ENCODE assay signal across 20 cellular contexts in genomic region chr5:79756102-79756501, GRCh38.
DNase-seq lines count a peak whose midpoint lies in the region; ATAC-seq and TF ChIP-seq lines count a peak whose summit lies in the region.
"Had no signal": no experiment of that assay in that cellular context is flagged by ENCODE, and none has a peak within 500 bp of the region (broad histone marks: within the 10 kb centered on the region; RNA-seq: fewer than 3 reads in every experiment).

No MANE protein-coding gene starts in this region.

- no peaks in the 10 kb centered on the region for H4K20me1 ChIP-seq in GM23338 (replicated peaks; ENCODE audit: insufficient read depth)

- H3K4me3 Mint-ChIP-seq in GM23338: no peak overlapping the region
- H3K4me3 Mint-ChIP-seq: CD4-positive, alpha-beta T cell had no signal

- intact Hi-C loops in left ventricle myocardium inferior (cut with micrococcal nuclease): no loop called here
- intact Hi-C loops in left ventricle myocardium superior (cut with micrococcal nuclease): no loop called here
- intact Hi-C loops in esophagus muscularis mucosa (cut with DNase I): no loop called here

- TF ChIP-seq CTCF in left ventricle myocardium inferior (IDR thresholded peaks at IDR 0.05; ENCODE audit: borderline replicate concordance) (no peak), GM23338 (conservative IDR thresholded peaks at IDR 0.05; ENCODE audit: low read depth in 2 of 2) (no peak), esophagus muscularis mucosa (IDR thresholded peaks at IDR 0.05) (no peak)

- TF ChIP-seq EP300 in esophagus muscularis mucosa (IDR thresholded peaks at IDR 0.05): no peak

- H3K27me3 ChIP-seq in left ventricle myocardium inferior (ENCODE audit: low read depth): no peaks in the 10 kb centered on the region
- H3K27me3 ChIP-seq in GM23338 (ENCODE audit: insufficient read depth): no peaks in the 10 kb centered on the region
- no peaks in the 10 kb centered on the region for H3K27me3 ChIP-seq in SJCRH30
- H3K27me3 ChIP-seq in esophagus muscularis mucosa: no peaks in the 10 kb centered on the region
- H3K27me3 ChIP-seq: MG63 had no signal

- H3K4me2 ChIP-seq in GM23338: no peak overlapping the region

- peaks cover 2% of the 10 kb centered on the region for H3K27me3 Mint-ChIP-seq in GM23338 (ENCODE audit: insufficient read depth, low read depth, poor library complexity)

- H3K36me3 ChIP-seq in left ventricle myocardium inferior (peaks cover 53% of the 10 kb centered on the region), GM23338 (ENCODE audit: insufficient read depth) (no peaks in the 10 kb centered on the region), SJCRH30 (no peaks in the 10 kb centered on the region), esophagus muscularis mucosa (peaks cover 0 to 45% (median 7%) of the 10 kb centered on the region in 4 donors)
- H3K36me3 ChIP-seq: MG63, SJSA1 had no signal

- no peaks in the 10 kb centered on the region for H3K9me3 ChIP-seq in left ventricle myocardium inferior (replicated peaks)
- H3K9me3 ChIP-seq in SJCRH30 (replicated peaks): peaks cover 3% of the 10 kb centered on the region; the same call in 1 of the 2 replicates
- no peaks in the 10 kb centered on the region for H3K9me3 ChIP-seq in esophagus muscularis mucosa
- H3K9me3 ChIP-seq: MG63, SJSA1 had no signal

- no peak overlapping the region for H3K27ac Mint-ChIP-seq in GM23338
- H3K27ac Mint-ChIP-seq: CD4-positive, alpha-beta T cell had no signal

- no peaks in the 10 kb centered on the region for H3F3A ChIP-seq in GM23338 (replicated peaks; ENCODE audit: low read depth)

- H3K9me3 Mint-ChIP-seq in GM23338: no peaks in the 10 kb centered on the region
- H3K9me3 Mint-ChIP-seq: CD4-positive, alpha-beta T cell had no signal

- H3K27ac ChIP-seq in left ventricle myocardium inferior (replicated peaks) (peak overlapping the region; percentile 13), GM23338 (ENCODE audit: low read depth) (no peak overlapping the region), SJCRH30 (no peak overlapping the region), esophagus muscularis mucosa (replicated peaks in 1 of 4) (no peak overlapping the region)
- H3K27ac ChIP-seq: GM23248, SJSA1 had no signal

- peaks cover 11% of the 10 kb centered on the region for H3K4me1 ChIP-seq in left ventricle myocardium inferior
- peaks cover 6% of the 10 kb centered on the region for H3K4me1 ChIP-seq in GM23338 (ENCODE audit: insufficient read depth)
- H3K4me1 ChIP-seq in SJCRH30: no peaks in the 10 kb centered on the region
- no peaks in the 10 kb centered on the region for H3K4me1 ChIP-seq in esophagus muscularis mucosa
- H3K4me1 ChIP-seq: SJSA1 had no signal

- TF ChIP-seq POLR2A in esophagus muscularis mucosa (IDR thresholded peaks at IDR 0.05; ENCODE audit: low read depth): no peak

- 78% methylated on average over 4 of the region's 4 CpGs for WGBS in esophagus muscularis mucosa

- H2AFZ ChIP-seq in GM23338: 0 out of 2 replicates have a peak overlapping the region, but pooled peaks have one; percentile 53
- H2AFZ ChIP-seq: GM23248 had no signal

- H3K79me2 ChIP-seq in GM23338 (replicated peaks; ENCODE audit: insufficient read depth): no peaks in the 10 kb centered on the region

- ATAC-seq in left ventricle myocardium superior (no peak), GM23338 (no peak)

- peaks cover 6% of the 10 kb centered on the region for H3K4me1 Mint-ChIP-seq in GM23338

- DNase-seq in left ventricle myocardium inferior (no peak), left ventricle myocardium superior (no peak), GM23338 (ENCODE audit: low spot score) (no peak), UCSD-AML1 (lab: John Stamatoyannopoulos, UW; ENCODE audit: unreplicated experiment) (peak; percentile 22), SW 1271 (lab: John Stamatoyannopoulos, UW) (no peak), SJCRH30 (no peak), esophagus muscularis mucosa (ENCODE audit: extremely low spot score) (no peak)
- DNase-seq: CD4-positive, alpha-beta T cell; COR-L47; DMS79; GM23248; HCEC 1CT; Karpas-422; MG63; NCI-H1417 treated with DMSO at 0.1 percent for 48 hours; NCI-H187; NCI-H446 treated with DMSO at 0.1 percent for 48 hours; NCI-H526 treated with DMSO at 0.1 percent for 48 hours; OCI-M1 had no signal

- no peaks in the 10 kb centered on the region for H3K36me3 Mint-ChIP-seq in GM23338 (ENCODE audit: low read depth)

- H3K4me3 ChIP-seq in left ventricle myocardium inferior (no peak overlapping the region), GM23338 (no peak overlapping the region), SJCRH30 (no peak overlapping the region), esophagus muscularis mucosa (no peak overlapping the region)
- H3K4me3 ChIP-seq: GM23248, MG63, SJSA1 had no signal

- H3K9me2 ChIP-seq in GM23338 (ENCODE audit: insufficient read depth): no peaks in the 10 kb centered on the region

TF ChIP-seq in GM23338, 12 proteins besides CTCF, POLR2A, EP300 and RAD21:
- TF ChIP-seq EZH2phosphoT487 (IDR thresholded peaks at IDR 0.05; ENCODE audit: unreplicated experiment): no peak
